8 cellular contexts compared by ENCODE assay signal in genomic region chr17:27762527-27763305, GRCh38. TPM values are rescaled to one million over a fixed set of nuclear protein-coding genes. Genes with fewer than 3 reads are reported as not detected.
DNase-seq lines count a peak whose midpoint lies in the region; ATAC-seq and TF ChIP-seq lines count a peak whose summit lies in the region.
"Had no signal": no experiment of that assay in that cellular context is flagged by ENCODE, and none has a peak within 500 bp of the region (broad histone marks: within the 10 kb centered on the region; RNA-seq: fewer than 3 reads in every experiment).

No MANE protein-coding gene starts in this region.

- H3K27ac ChIP-seq in Karpas-422 (ENCODE audit: low read length), result no peak overlapping the region
- H3K27ac ChIP-seq: suprapubic skin had no signal

- H4K20me1 ChIP-seq in Karpas-422 (ENCODE audit: insufficient read depth, low read depth, low read length), result no peaks in the 10 kb centered on the region

- no peaks in the 10 kb centered on the region for H3K4me1 Mint-ChIP-seq in activated naive CD8-positive, alpha-beta T cell treated with anti-CD3 and anti-CD28 coated beads for 36 hours
- no peaks in the 10 kb centered on the region for H3K4me1 Mint-ChIP-seq in stimulated activated naive B cell treated with anti-CD40 and anti-IgM and Interleukin-4, amounts not matched to agents 10 μg/mL and 1 μg/mL and 100 μg/mL, for 72 hours

- no peak overlapping the region for H3K4me3 Mint-ChIP-seq in activated naive CD8-positive, alpha-beta T cell treated with anti-CD3 and anti-CD28 coated beads for 36 hours
- H3K4me3 Mint-ChIP-seq in stimulated activated naive B cell treated with anti-CD40 and anti-IgM and Interleukin-4, amounts not matched to agents 10 μg/mL and 1 μg/mL and 100 μg/mL, for 72 hours, result no peak overlapping the region

- H3K36me3 Mint-ChIP-seq in activated naive CD8-positive, alpha-beta T cell treated with anti-CD3 and anti-CD28 coated beads for 36 hours, result no peaks in the 10 kb centered on the region
- no peaks in the 10 kb centered on the region for H3K36me3 Mint-ChIP-seq in stimulated activated naive B cell treated with anti-CD40 and anti-IgM and Interleukin-4, amounts not matched to agents 10 μg/mL and 1 μg/mL and 100 μg/mL, for 72 hours

- ATAC-seq in stimulated activated naive B cell treated with anti-CD40 and anti-IgM and Interleukin-4, amounts not matched to agents 10 μg/mL and 1 μg/mL and 100 μg/mL, for 72 hours (replicated peaks), result no peak
- ATAC-seq in GM18907 (IDR thresholded peaks at IDR 0.05; ENCODE audit: unreplicated experiment), result no peak

- H3K4me2 ChIP-seq in Karpas-422 (ENCODE audit: low read depth, low read length, poor library complexity, severe bottlenecking), result no peak overlapping the region

- H3K4me3 ChIP-seq in GM12865 (ENCODE audit: low read depth, low read length) (no peak overlapping the region), Karpas-422 (ENCODE audit: low read length) (no peak overlapping the region)
- H3K4me3 ChIP-seq: suprapubic skin had no signal

- no peaks in the 10 kb centered on the region for H3K27me3 ChIP-seq in Karpas-422 (ENCODE audit: low read length)
- H3K27me3 ChIP-seq: suprapubic skin had no signal

- H3K4me1 ChIP-seq in Karpas-422 (ENCODE audit: low read length), result no peaks in the 10 kb centered on the region
- H3K4me1 ChIP-seq: suprapubic skin had no signal

- no peak overlapping the region for H2AFZ ChIP-seq in Karpas-422 (ENCODE audit: low read length)

- no peaks in the 10 kb centered on the region for H3K9me2 ChIP-seq in Karpas-422 (replicated peaks; ENCODE audit: insufficient read depth, low read length)

- DNase-seq in GM12865 (ENCODE audit: low read depth) (peak; percentile 32), Karpas-422 (peak; percentile 70), kidney tubule cell (ENCODE audit: low spot score) (peak; percentile 10), germinal center (ENCODE audit: low spot score) (no peak)
- DNase-seq in activated naive CD8-positive, alpha-beta T cell treated with anti-CD3 and anti-CD28 coated beads for 36 hours, result peak; percentile 8
- no peak for DNase-seq in stimulated activated naive B cell treated with anti-CD40 and anti-IgM and Interleukin-4, amounts not matched to agents 10 μg/mL and 1 μg/mL and 100 μg/mL, for 72 hours

- no peaks in the 10 kb centered on the region for H3K9me3 ChIP-seq in Karpas-422 (ENCODE audit: low read length)
- H3K9me3 ChIP-seq: suprapubic skin had no signal

- no peaks in the 10 kb centered on the region for H3K27me3 Mint-ChIP-seq in activated naive CD8-positive, alpha-beta T cell treated with anti-CD3 and anti-CD28 coated beads for 36 hours
- peaks cover 3 to 16% of the 10 kb centered on the region in 2 donors for H3K27me3 Mint-ChIP-seq in stimulated activated naive B cell treated with anti-CD40 and anti-IgM and Interleukin-4, amounts not matched to agents 10 μg/mL and 1 μg/mL and 100 μg/mL, for 72 hours

- no peaks in the 10 kb centered on the region for H3K9me3 Mint-ChIP-seq in activated naive CD8-positive, alpha-beta T cell treated with anti-CD3 and anti-CD28 coated beads for 36 hours
- H3K9me3 Mint-ChIP-seq in stimulated activated naive B cell treated with anti-CD40 and anti-IgM and Interleukin-4, amounts not matched to agents 10 μg/mL and 1 μg/mL and 100 μg/mL, for 72 hours, result no peaks in the 10 kb centered on the region

- H3K9ac ChIP-seq in Karpas-422 (ENCODE audit: low read length), result no peak overlapping the region

- no peaks in the 10 kb centered on the region for H3K36me3 ChIP-seq in Karpas-422 (ENCODE audit: insufficient read depth, low read length)
- H3K36me3 ChIP-seq: suprapubic skin had no signal

- TF ChIP-seq CTCF in GM12865 (IDR thresholded peaks at IDR 0.05; ENCODE audit: insufficient read depth, low read depth, low read length, missing control alignments), result no peak

- no peak overlapping the region for H3K27ac Mint-ChIP-seq in activated naive CD8-positive, alpha-beta T cell treated with anti-CD3 and anti-CD28 coated beads for 36 hours
- H3K27ac Mint-ChIP-seq in stimulated activated naive B cell treated with anti-CD40 and anti-IgM and Interleukin-4, amounts not matched to agents 10 μg/mL and 1 μg/mL and 100 μg/mL, for 72 hours, result no peak overlapping the region

- no peaks in the 10 kb centered on the region for H3K79me2 ChIP-seq in Karpas-422 (ENCODE audit: low read length)

RNA-seq across cellular contexts. Expression of gene NOS2, which starts 37.6 kb away (rescaled TPM):
- total RNA-seq in Karpas-422 (2014; rRNA removed; shearing (Covaris generic); ENCODE audit: low replicate concordance), result not detected in 2 replicates
- under 1 TPM in 1 of 2 experiments, not detected in 1; 0.10 TPM for total RNA-seq in activated naive CD8-positive, alpha-beta T cell treated with anti-CD3 and anti-CD28 coated beads for 36 hours

Comparison
In these comparisons a context has a peak if more than half of its experiments do, and no peak if none do; other contexts are left out.
1. DNase-seq: peak in GM12865 (single experiment), Karpas-422 (single experiment), activated naive CD8-positive, alpha-beta T cell treated with anti-CD3 and anti-CD28 coated beads for 36 hours (single experiment) and kidney tubule cell (single experiment); none in stimulated activated naive B cell treated with anti-CD40 and anti-IgM and Interleukin-4, amounts not matched to agents 10 μg/mL and 1 μg/mL and 100 μg/mL, for 72 hours (single experiment) and germinal center (single experiment).